Comparison of ENCODE assay signal across 29 cellular contexts in genomic region chr3:40869939-40870338, GRCh38.
DNase-seq lines count a peak whose midpoint lies in the region; ATAC-seq, FAIRE-seq and TF ChIP-seq lines count a peak whose summit lies in the region.
"Had no signal": no experiment of that assay in that cellular context is flagged by ENCODE, and none has a peak within 500 bp of the region (broad histone marks: within the 10 kb centered on the region; RNA-seq: fewer than 3 reads in every experiment).

No MANE protein-coding gene starts in this region.

- H3K9ac ChIP-seq in DND-41 (ENCODE audit: low read depth, low read length) (no peak overlapping the region), HCT116 (ENCODE audit: low read length) (no peak overlapping the region), K562 (ENCODE audit: insufficient read depth in 1 of 2, low read depth in 2 of 2, low read length in 2 of 2) (no peak overlapping the region), keratinocyte (ENCODE audit: control insufficient read depth, extremely low read depth, insufficient read depth, low read length) (no peak overlapping the region)
- H3K9ac ChIP-seq: BLaER1 treated with 17β-estradiol and CSF1 and Interleukin-3, amounts not matched to agents 10 nM and 100 nM; GM23248; KMS-11 had no signal

- H3K27me3 ChIP-seq in DND-41 (ENCODE audit: insufficient read depth, low read length, poor library complexity) = no peaks in the 10 kb centered on the region
- peaks cover 26% of the 10 kb centered on the region; the same call in 1 of the 2 replicates for H3K27me3 ChIP-seq in HCT116 (ENCODE audit: insufficient read depth, low read length)
- H3K27me3 ChIP-seq in K562 (ENCODE audit: control insufficient read depth in 2 of 2, insufficient read depth in 2 of 2, low read length in 2 of 2) = 0 out of 5 replicates have a peak, but pooled peaks cover 0 to 4% of the 10 kb centered on the region in 2 experiments
- no peaks in the 10 kb centered on the region for H3K27me3 ChIP-seq in keratinocyte (ENCODE audit: control insufficient read depth, extremely low read depth, insufficient read depth, low read length)
- H3K27me3 ChIP-seq in upper lobe of right lung = no peaks in the 10 kb centered on the region
- H3K27me3 ChIP-seq: BLaER1 treated with 17β-estradiol and CSF1 and Interleukin-3, amounts not matched to agents 10 nM and 100 nM; heart right ventricle; pancreas had no signal

- H3K27ac ChIP-seq in DND-41 (ENCODE audit: low read length) (no peak overlapping the region), HCT116 (ENCODE audit: low read depth, low read length) (no peak overlapping the region), K562 (ENCODE audit: extremely low read depth, low read depth, low read length) (no peak overlapping the region), keratinocyte (ENCODE audit: control insufficient read depth, insufficient read depth, low read length) (no peak overlapping the region), upper lobe of right lung (no peak overlapping the region)
- H3K27ac ChIP-seq: BLaER1 treated with 17β-estradiol and CSF1 and Interleukin-3, amounts not matched to agents 10 nM and 100 nM; GM23248; heart right ventricle; KMS-11; pancreas; SK-N-MC; thoracic aorta had no signal

- no peak overlapping the region for H2AFZ ChIP-seq in DND-41 (ENCODE audit: low read depth, low read length)
- H2AFZ ChIP-seq in HCT116 (ENCODE audit: low read depth, low read length, poor library complexity, severe bottlenecking) = no peak overlapping the region
- no peak overlapping the region for H2AFZ ChIP-seq in K562 (ENCODE audit: low read depth, low read length)
- no peak overlapping the region for H2AFZ ChIP-seq in keratinocyte (ENCODE audit: control insufficient read depth, low read length)
- H2AFZ ChIP-seq: GM23248 had no signal

- BruUV-seq in HCT116 (replicated peaks; lab: Mats Ljungman, UMichigan) (no TSS peak), K562 (replicated peaks; lab: Mats Ljungman, UMichigan) (no TSS peak)

- intact Hi-C loops in HCT116 (cut with micrococcal nuclease) (no loop called here), K562 (cut with micrococcal nuclease) (no loop called here), upper lobe of right lung (cut with DNase I) (no loop called here)

- no peaks in the 10 kb centered on the region for H3K9me1 ChIP-seq in K562 (ENCODE audit: control insufficient read depth, insufficient read depth, low read length)
- no peaks in the 10 kb centered on the region for H3K9me1 ChIP-seq in keratinocyte (ENCODE audit: control insufficient read depth, extremely low read depth, insufficient read depth, low read length)

- POLR2A ChIA-PET in HCT116 (lab: Charles Lee) (no interaction called here), K562 (lab: Yijun Ruan, JAX) (interaction anchor here (0.8 to 1.1 kb wide), 3 partner anchors 15 to 25 kb away, joined by 3 to 4 read pairs (median 3); no protein-coding TSS in a partner anchor)

- 0% methylated on average over 2 of the region's 2 CpGs for WGBS in K562 (ENCODE audit: insufficient coverage, low coverage, missing lambda C conversion rate)

- CTCF ChIA-PET in HCT116 (lab: Charles Lee) = no interaction called here
- CTCF ChIA-PET in K562 (lab: Yijun Ruan, JAX; ENCODE audit: low intra/inter-chr PET ratio) = no interaction called here

- H3K9me3 ChIP-seq in DND-41 (ENCODE audit: insufficient read depth, low read length, severe bottlenecking) (no peaks in the 10 kb centered on the region), HCT116 (ENCODE audit: control insufficient read depth in 1 of 2, insufficient read depth in 1 of 2, low read depth in 1 of 2, low read length in 2 of 2) (no peaks in the 10 kb centered on the region), K562 (replicated peaks; ENCODE audit: control insufficient read depth, insufficient read depth, low read depth, low read length) (no peaks in the 10 kb centered on the region), keratinocyte (ENCODE audit: control insufficient read depth, low read depth, low read length) (no peaks in the 10 kb centered on the region), upper lobe of right lung (no peaks in the 10 kb centered on the region)
- H3K9me3 ChIP-seq: heart right ventricle, pancreas, thoracic aorta had no signal

- TF ChIP-seq POLR2A in HCT116 (IDR thresholded peaks at IDR 0.05; ENCODE audit: borderline replicate concordance, extremely low read depth, insufficient read depth, insufficient read length) (no peak), K562 (conservative IDR thresholded peaks at IDR 0.05) (no peak)

- H3K4me3 ChIP-seq in DND-41 (ENCODE audit: low read depth in 1 of 2, low read length in 2 of 2) = no peak overlapping the region
- no peak overlapping the region for H3K4me3 ChIP-seq in HCT116 (replicated peaks in 1 of 2; ENCODE audit: low read depth in 1 of 2, low read length in 2 of 2)
- H3K4me3 ChIP-seq in K562 = no peak overlapping the region
- H3K4me3 ChIP-seq in keratinocyte (ENCODE audit: control insufficient read depth in 2 of 3, extremely low read depth in 1 of 3, insufficient read depth in 2 of 3, low read depth in 1 of 3, low read length in 3 of 3) = no peak overlapping the region
- no peak overlapping the region for H3K4me3 ChIP-seq in upper lobe of right lung
- H3K4me3 ChIP-seq: BLaER1 treated with 17β-estradiol and CSF1 and Interleukin-3, amounts not matched to agents 10 nM and 100 nM; GM23248; heart right ventricle; pancreas; SK-N-MC; thoracic aorta had no signal

- no peaks in the 10 kb centered on the region for H3K79me2 ChIP-seq in DND-41 (ENCODE audit: insufficient read depth, low read length)
- H3K79me2 ChIP-seq in HCT116 (ENCODE audit: insufficient read depth, low read length) = no peaks in the 10 kb centered on the region
- no peaks in the 10 kb centered on the region for H3K79me2 ChIP-seq in K562 (ENCODE audit: control insufficient read depth, insufficient read depth, low read length)
- H3K79me2 ChIP-seq in keratinocyte (ENCODE audit: control insufficient read depth, insufficient read depth, low read length) = no peaks in the 10 kb centered on the region

- no peak for FAIRE-seq in K562 (lab: Jason Lieb, UNC)
- FAIRE-seq in keratinocyte (lab: Jason Lieb, UNC) = no peak
- FAIRE-seq: pancreas had no signal

- dilution Hi-C loops in keratinocyte (cut with MboI; ENCODE audit: extremely low pct_ligation_motif_present, low sequenced_read_pairs) = no loop called here

- TF ChIP-seq RAD21 in HCT116 (IDR thresholded peaks at IDR 0.05; ENCODE audit: low read depth) (no peak), K562 (CRISPR knock-in tag; conservative IDR thresholded peaks at IDR 0.05 in 1 of 2, IDR thresholded peaks at IDR 0.05 in 1 of 2) (no peak)

- H3K4me2 ChIP-seq in DND-41 (ENCODE audit: insufficient read depth, low read length) = no peak overlapping the region
- H3K4me2 ChIP-seq in HCT116 (ENCODE audit: low read length) = no peak overlapping the region
- no peak overlapping the region for H3K4me2 ChIP-seq in K562 (ENCODE audit: insufficient read depth, low read length)
- H3K4me2 ChIP-seq in keratinocyte (ENCODE audit: control insufficient read depth, extremely low read depth, insufficient read depth, low read depth, low read length) = no peak overlapping the region
- H3K4me2 ChIP-seq: BLaER1 treated with 17β-estradiol and CSF1 and Interleukin-3, amounts not matched to agents 10 nM and 100 nM; KMS-11 had no signal

- no peaks in the 10 kb centered on the region for H3K9me2 ChIP-seq in HCT116 (ENCODE audit: insufficient read depth)

- no peak for TF ChIP-seq EP300 in K562 (IDR thresholded peaks at IDR 0.05; ENCODE audit: low read length)

- DNase-seq in DND-41 = no peak
- no peak for DNase-seq in HCT116 (ENCODE audit: low read depth, low spot score)
- no peak for DNase-seq in K562 (ENCODE audit: extremely low read depth in 1 of 4, low spot score in 3 of 4)
- no peak for DNase-seq in keratinocyte (ENCODE audit: low read depth, low spot score)
- no peak for DNase-seq in NCI-H1417 treated with DMSO at 0.1 percent for 48 hours (lab: John Stamatoyannopoulos, UW)
- no peak for DNase-seq in ACHN
- DNase-seq in upper lobe of right lung = no peak
- DNase-seq: activated CD4-positive, alpha-beta T cell treated with anti-CD3 and anti-CD28 coated beads, Interleukin-2, amount 50 U/mL, for 1 hour; cerebellar nuclear complex; COR-L47; effector CD4-positive, alpha-beta T cell; erythroblast; foreskin fibroblast; GM23248; heart right ventricle; left ventricle myocardium superior; midbrain; NCI-H1694; NCI-H526; pancreas; right cardiac atrium; RPMI8226; stimulated activated naive CD8-positive, alpha-beta T cell treated with anti-CD3 and anti-CD28 coated beads, Interleukin-15, Interleukin-2, amounts not matched to agents 100 U/mL and 50 U/mL, for 24 hours had no signal

- no peak for ATAC-seq in DND-41 (ENCODE audit: insufficient read depth, low read depth)
- peak; percentile 78 for ATAC-seq in HCT116
- ATAC-seq in K562 = no peak; the same call in 2 of the 3 replicates
- ATAC-seq in upper lobe of right lung = no peak
- ATAC-seq in activated CD4-positive, CD25-positive, alpha-beta regulatory T cell treated with anti-CD3 and anti-CD28 coated beads, Interleukin-2, amount 50 U/mL, for 24 hours = no peak
- ATAC-seq: activated naive CD4-positive, alpha-beta T cell treated with anti-CD3 and anti-CD28 coated beads, Interleukin-2, amount 50 U/mL, for 72 hours; heart right ventricle; left ventricle myocardium superior; pancreas; right cardiac atrium; stimulated activated naive CD8-positive, alpha-beta T cell treated with anti-CD3 and anti-CD28 coated beads, Interleukin-15, Interleukin-2, amounts not matched to agents 100 U/mL and 50 U/mL, for 24 hours had no signal

- no peaks in the 10 kb centered on the region for H4K20me1 ChIP-seq in DND-41 (ENCODE audit: insufficient read depth, low read length)
- H4K20me1 ChIP-seq in HCT116 (ENCODE audit: insufficient read depth) = no peaks in the 10 kb centered on the region
- no peaks in the 10 kb centered on the region for H4K20me1 ChIP-seq in K562 (replicated peaks; ENCODE audit: control insufficient read depth, insufficient read depth, low read length)
- H4K20me1 ChIP-seq in keratinocyte (ENCODE audit: control insufficient read depth, extremely low read depth, insufficient read depth, low read length) = no peaks in the 10 kb centered on the region
- H4K20me1 ChIP-seq: BLaER1 treated with 17β-estradiol and CSF1 and Interleukin-3, amounts not matched to agents 10 nM and 100 nM had no signal

- no peaks in the 10 kb centered on the region for H3K36me3 ChIP-seq in DND-41 (ENCODE audit: insufficient read depth, low read length)
- H3K36me3 ChIP-seq in HCT116 (ENCODE audit: control insufficient read depth in 1 of 2, insufficient read depth in 2 of 2, low read length in 2 of 2) = no peaks in the 10 kb centered on the region
- H3K36me3 ChIP-seq in K562 (ENCODE audit: control insufficient read depth, insufficient read depth, low read length) = no peaks in the 10 kb centered on the region
- no peaks in the 10 kb centered on the region for H3K36me3 ChIP-seq in keratinocyte (ENCODE audit: control insufficient read depth in 2 of 2, extremely low read depth in 1 of 2, insufficient read depth in 2 of 2, low read length in 2 of 2)
- no peaks in the 10 kb centered on the region for H3K36me3 ChIP-seq in upper lobe of right lung
- H3K36me3 ChIP-seq: BLaER1 treated with 17β-estradiol and CSF1 and Interleukin-3, amounts not matched to agents 10 nM and 100 nM; heart right ventricle; pancreas; thoracic aorta had no signal

- TF ChIP-seq CTCF in DND-41 (IDR thresholded peaks at IDR 0.05; ENCODE audit: borderline replicate concordance, extremely low read depth, low read length, poor library complexity, severe bottlenecking) (peak; percentile 10), HCT116 (IDR thresholded peaks at IDR 0.05 in 2 of 3, conservative IDR thresholded peaks at IDR 0.05 in 1 of 3; ENCODE audit: borderline replicate concordance in 1 of 3, insufficient read depth in 1 of 3, low read depth in 2 of 3, low read length in 2 of 3) (peak in 2 of 3 experiments; percentile 37 to 45; a peak in 3 of 6 replicates), K562 (IDR thresholded peaks at IDR 0.05 in 2 of 3, conservative IDR thresholded peaks at IDR 0.05 in 1 of 3; ENCODE audit: insufficient read depth in 2 of 3, low read depth in 1 of 3, low read length in 3 of 3) (0 out of 6 replicates have a peak, but pooled peaks of 2 of the 3 experiments have one; percentile 4 to 25), keratinocyte (optimal IDR thresholded peaks at IDR 0.05 in 1 of 3, IDR thresholded peaks at IDR 0.05 in 1 of 3, conservative IDR thresholded peaks at IDR 0.05 in 1 of 3; ENCODE audit: extremely low read depth in 1 of 3, insufficient read depth in 2 of 3, low read length in 3 of 3) (peak in 2 of 3 experiments; percentile 10 to 15), upper lobe of right lung (IDR thresholded peaks at IDR 0.05) (no peak)

- RAD21 ChIA-PET in HCT116 (lab: Charles Lee; ENCODE audit: low non-redundant PET in 1 of 2, low total read pairs in 2 of 2, uncharacterized antibody in 2 of 2, unreplicated experiment in 2 of 2) = no interaction called here

- in situ Hi-C loops in K562 (cut with MboI) (no loop called here), ACHN (cut with HindIII; ENCODE audit: low pct_ligation_motif_present, low pct_unique_long_range_greater_than_20kb, low sequenced_read_pairs) (no loop called here)

- no peaks in the 10 kb centered on the region for H3K4me1 ChIP-seq in DND-41 (ENCODE audit: insufficient read depth, low read length)
- H3K4me1 ChIP-seq in HCT116 (ENCODE audit: control insufficient read depth in 1 of 2, insufficient read depth in 2 of 2, low read length in 2 of 2) = no peaks in the 10 kb centered on the region
- no peaks in the 10 kb centered on the region; a peak in 1 of 5 replicates for H3K4me1 ChIP-seq in K562 (replicated peaks in 1 of 2; ENCODE audit: control insufficient read depth in 2 of 2, insufficient read depth in 2 of 2, low read length in 2 of 2)
- H3K4me1 ChIP-seq in keratinocyte (ENCODE audit: control insufficient read depth, extremely low read depth, insufficient read depth, low read length) = no peaks in the 10 kb centered on the region
- no peaks in the 10 kb centered on the region for H3K4me1 ChIP-seq in upper lobe of right lung
- H3K4me1 ChIP-seq: BLaER1 treated with 17β-estradiol and CSF1 and Interleukin-3, amounts not matched to agents 10 nM and 100 nM had no signal
